ENCODE assay signal across 19 cellular contexts in genomic region chr4:15931451-15932210, GRCh38. TPM values are rescaled to one million over a fixed set of nuclear protein-coding genes. Genes with fewer than 3 reads are reported as not detected.
DNase-seq lines count a peak whose midpoint lies in the region; ATAC-seq and TF ChIP-seq lines count a peak whose summit lies in the region.
"Had no signal": no experiment of that assay in that cellular context is flagged by ENCODE, and none has a peak within 500 bp of the region (broad histone marks: within the 10 kb centered on the region; RNA-seq: fewer than 3 reads in every experiment).

No MANE protein-coding gene starts in this region.

- POLR2A ChIA-PET in RWPE1 (lab: Yijun Ruan, JAX; ENCODE audit: low non-redundant PET): no interaction called here

- CTCF ChIA-PET in RWPE1 (lab: Yijun Ruan, JAX): no interaction called here

- H3K9me3 Mint-ChIP-seq in memory B cell: no peaks in the 10 kb centered on the region
- no peaks in the 10 kb centered on the region for H3K9me3 Mint-ChIP-seq in activated CD4-positive, alpha-beta T cell treated with anti-CD3 and anti-CD28 coated beads, Interleukin-2, amount 10 ng/mL, durations not matched to agents 24 days and 14 days
- H3K9me3 Mint-ChIP-seq: CD4-positive, alpha-beta T cell; CD8-positive, alpha-beta memory T cell; HFFc6 had no signal

- H3K27me3 ChIP-seq in BLaER1 treated with 17β-estradiol and CSF1 and Interleukin-3, amounts not matched to agents 10 nM and 100 nM: no peaks in the 10 kb centered on the region

- no peak for ATAC-seq in memory B cell (ENCODE audit: low read depth)

- peaks cover 5% of the 10 kb centered on the region for H3K4me1 Mint-ChIP-seq in memory B cell
- H3K4me1 Mint-ChIP-seq in activated CD4-positive, alpha-beta T cell treated with anti-CD3 and anti-CD28 coated beads, Interleukin-2, amount 10 ng/mL, durations not matched to agents 24 days and 14 days: peaks cover 7% of the 10 kb centered on the region
- H3K4me1 Mint-ChIP-seq: CD14-positive monocyte; CD8-positive, alpha-beta memory T cell had no signal

- no peaks in the 10 kb centered on the region for H4K20me1 ChIP-seq in BLaER1 treated with 17β-estradiol and CSF1 and Interleukin-3, amounts not matched to agents 10 nM and 100 nM

- no peak for TF ChIP-seq CTCF in RWPE1 (conservative IDR thresholded peaks at IDR 0.05; ENCODE audit: low read depth)

- H3K4me1 ChIP-seq in BLaER1 treated with 17β-estradiol and CSF1 and Interleukin-3, amounts not matched to agents 10 nM and 100 nM: peaks cover 12 to 44% (median 36%) of the 10 kb centered on the region in 10 experiments
- H3K4me1 ChIP-seq: HAP-1 had no signal

- H3K36me3 ChIP-seq in BLaER1 treated with 17β-estradiol and CSF1 and Interleukin-3, amounts not matched to agents 10 nM and 100 nM: no peaks in the 10 kb centered on the region
- H3K36me3 ChIP-seq: HAP-1 had no signal

- no peak for DNase-seq in RWPE1 (ENCODE audit: low spot score)
- DNase-seq in memory B cell (ENCODE audit: low spot score in 2 of 2): no peak
- DNase-seq in activated CD8-positive, alpha-beta memory T cell treated with anti-CD3 and anti-CD28 coated beads, Interleukin-2, amount 50 U/mL, for 48 hours: no peak
- DNase-seq in activated CD4-positive, alpha-beta T cell treated with anti-CD3 and anti-CD28 coated beads, Interleukin-2, amount 10 ng/mL, durations not matched to agents 24 days and 14 days: no peak
- DNase-seq in amniotic stem cell (lab: John Stamatoyannopoulos, UW): no peak
- DNase-seq: CD4-positive, alpha-beta T cell; CD8-positive, alpha-beta memory T cell; DMS53; DMS79 treated with DMSO at 0.1 percent for 48 hours; GF-D8; GOT3; HFFc6 had no signal

- no peak overlapping the region for H3K4me3 ChIP-seq in BLaER1 treated with 17β-estradiol and CSF1 and Interleukin-3, amounts not matched to agents 10 nM and 100 nM
- H3K4me3 ChIP-seq: HAP-1 had no signal

- H3K4me2 ChIP-seq in BLaER1 treated with 17β-estradiol and CSF1 and Interleukin-3, amounts not matched to agents 10 nM and 100 nM: peak overlapping the region in 8 of 11 experiments; percentile 70 to 84 (median 77); a peak in 16 of 22 replicates

- peaks cover 5% of the 10 kb centered on the region for H3K27me3 Mint-ChIP-seq in memory B cell
- peaks cover 9% of the 10 kb centered on the region for H3K27me3 Mint-ChIP-seq in activated CD4-positive, alpha-beta T cell treated with anti-CD3 and anti-CD28 coated beads, Interleukin-2, amount 10 ng/mL, durations not matched to agents 24 days and 14 days

- H3K27ac Mint-ChIP-seq in memory B cell: peak overlapping the region; percentile 14
- no peak overlapping the region for H3K27ac Mint-ChIP-seq in activated CD4-positive, alpha-beta T cell treated with anti-CD3 and anti-CD28 coated beads, Interleukin-2, amount 10 ng/mL, durations not matched to agents 24 days and 14 days
- H3K27ac Mint-ChIP-seq: CD4-positive, alpha-beta T cell; CD8-positive, alpha-beta memory T cell; HFFc6 had no signal

- no peaks in the 10 kb centered on the region for H3K36me3 Mint-ChIP-seq in memory B cell
- no peaks in the 10 kb centered on the region for H3K36me3 Mint-ChIP-seq in activated CD4-positive, alpha-beta T cell treated with anti-CD3 and anti-CD28 coated beads, Interleukin-2, amount 10 ng/mL, durations not matched to agents 24 days and 14 days (ENCODE audit: low read depth)
- H3K36me3 Mint-ChIP-seq: CD14-positive monocyte; CD8-positive, alpha-beta memory T cell had no signal

- H3K27ac ChIP-seq in BLaER1 treated with 17β-estradiol and CSF1 and Interleukin-3, amounts not matched to agents 10 nM and 100 nM: peak overlapping the region in 4 of 11 experiments; percentile 70 to 79 (median 74); a peak in 8 of 22 replicates
- peak overlapping the region; percentile 55; the same call in 1 of the 2 replicates for H3K27ac ChIP-seq in RWPE1

- peaks cover 7 to 32% (median 22%) of the 10 kb centered on the region in 11 experiments; a peak in 20 of 22 replicates for H3K9me3 ChIP-seq in BLaER1 treated with 17β-estradiol and CSF1 and Interleukin-3, amounts not matched to agents 10 nM and 100 nM (replicated peaks in 1 of 11)
- H3K9me3 ChIP-seq: HAP-1 had no signal

- peak overlapping the region in 1 of 11 experiments; percentile 12; a peak in 1 of 22 replicates for H3K9ac ChIP-seq in BLaER1 treated with 17β-estradiol and CSF1 and Interleukin-3, amounts not matched to agents 10 nM and 100 nM

- intact Hi-C loops in activated CD4-positive, alpha-beta T cell treated with anti-CD3 and anti-CD28 coated beads, Interleukin-2, amount 10 ng/mL, durations not matched to agents 24 days and 14 days (cut with micrococcal nuclease): no loop called here

- H3K4me3 Mint-ChIP-seq in memory B cell: no peak overlapping the region
- H3K4me3 Mint-ChIP-seq in activated CD4-positive, alpha-beta T cell treated with anti-CD3 and anti-CD28 coated beads, Interleukin-2, amount 10 ng/mL, durations not matched to agents 24 days and 14 days: no peak overlapping the region
- H3K4me3 Mint-ChIP-seq: CD14-positive monocyte; CD4-positive, alpha-beta T cell; CD8-positive, alpha-beta memory T cell; HFFc6 had no signal

RNA-seq across cellular contexts. Expression of gene FGFBP1, which starts 6.9 kb away (rescaled TPM):
- total RNA-seq in activated CD4-positive, alpha-beta T cell treated with anti-CD3 and anti-CD28 coated beads, Interleukin-2, amount 10 ng/mL, durations not matched to agents 24 days and 14 days: not detected in 2 replicates
- total RNA-seq: A673; CD4-positive, alpha-beta T cell; CD8-positive, alpha-beta memory T cell; G401; HFFc6 had no signal

RNA-seq across cellular contexts. Expression of gene FGFBP2, which starts 31.3 kb away (rescaled TPM):
- total RNA-seq in activated CD4-positive, alpha-beta T cell treated with anti-CD3 and anti-CD28 coated beads, Interleukin-2, amount 10 ng/mL, durations not matched to agents 24 days and 14 days: 1.8 and 2.0 TPM in 2 replicates
- total RNA-seq: A172, A673, Daoy, G401, HFFc6 had no signal
